11 cellular contexts compared by ENCODE assay signal in the genomic region with DNA sequence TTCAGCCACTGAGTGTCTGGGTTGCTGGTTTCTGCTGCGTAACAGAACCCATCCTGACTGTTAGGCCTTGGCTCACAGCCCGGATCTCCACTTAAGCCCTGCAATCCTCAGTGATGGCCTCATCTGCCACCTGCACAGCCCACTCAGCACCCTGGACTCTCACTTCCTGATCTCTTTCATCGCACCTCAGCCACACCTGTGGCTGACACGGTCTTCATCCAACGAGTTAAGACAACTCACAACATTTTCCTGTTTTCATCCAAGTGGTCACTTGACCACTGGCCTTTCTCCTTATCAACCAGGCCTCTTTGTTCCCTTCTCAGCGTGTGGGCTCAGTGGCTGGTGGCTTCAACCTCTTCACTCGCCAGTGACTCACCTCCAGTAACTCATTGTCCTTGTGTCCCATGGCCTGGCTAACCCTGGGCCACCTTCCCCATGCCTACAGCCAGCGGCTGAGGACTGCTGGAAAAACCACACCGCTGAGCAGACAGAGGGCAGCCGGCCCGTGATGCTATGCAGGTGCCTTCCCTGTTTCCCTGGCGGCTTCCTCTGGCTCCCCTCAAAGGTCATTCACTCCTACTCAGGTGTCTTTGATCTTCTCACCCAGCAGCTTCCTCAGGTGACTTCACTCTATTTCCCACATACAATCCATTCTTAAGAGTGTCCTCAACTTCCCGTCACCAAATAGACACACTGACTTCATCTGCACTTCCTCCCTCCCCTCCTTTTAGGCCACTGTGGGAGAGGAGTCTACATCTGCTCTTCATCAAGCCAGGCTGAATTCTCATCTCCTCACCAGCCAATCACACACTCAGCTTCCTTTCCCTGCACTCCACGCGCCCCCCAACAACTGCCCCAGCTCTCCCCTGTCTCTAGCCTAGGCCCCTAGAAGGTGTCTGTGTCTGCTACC. TPM values are rescaled to one million over a fixed set of nuclear protein-coding genes. Genes with fewer than 3 reads are reported as not detected.
DNase-seq lines count a peak whose midpoint lies in the region; ATAC-seq and TF ChIP-seq lines count a peak whose summit lies in the region.
"Had no signal": no experiment of that assay in that cellular context is flagged by ENCODE, and none has a peak within 500 bp of the region (broad histone marks: within the 10 kb centered on the region; RNA-seq: fewer than 3 reads in every experiment).

No MANE protein-coding gene starts in this region.

- H3K9me2 ChIP-seq in PC-3 (replicated peaks; ENCODE audit: low read length), result no peaks in the 10 kb centered on the region

- TF ChIP-seq CTCF in GM13977 (IDR thresholded peaks at IDR 0.05; ENCODE audit: extremely low read depth, insufficient read depth, missing control alignments) (no peak), PC-3 (conservative IDR thresholded peaks at IDR 0.05; ENCODE audit: low read depth, low read length) (no peak), mucosa of descending colon (IDR thresholded peaks at IDR 0.05) (no peak)

- no peak for ATAC-seq in PC-3
- no peak for ATAC-seq in mucosa of descending colon
- ATAC-seq in HG02970 (IDR thresholded peaks at IDR 0.05; ENCODE audit: low FRiP score, unreplicated experiment), result no peak
- ATAC-seq in GM19397 (IDR thresholded peaks at IDR 0.05; ENCODE audit: unreplicated experiment), result no peak

- H3K4me1 ChIP-seq in PC-3 (ENCODE audit: insufficient read depth, low read length) (peaks cover 31% of the 10 kb centered on the region), mucosa of descending colon (ENCODE audit: low read depth) (peaks cover 21% of the 10 kb centered on the region)

- H4K20me1 ChIP-seq in PC-3 (ENCODE audit: low read length), result no peaks in the 10 kb centered on the region

- CTCF ChIA-PET in PC-3 (lab: Charles Lee), result no interaction called here

- no peak overlapping the region for H3K27ac ChIP-seq in PC-3 (ENCODE audit: low read length)
- peak overlapping the region; percentile 47 for H3K27ac ChIP-seq in epithelial cell of prostate

- no peaks in the 10 kb centered on the region for H3F3A ChIP-seq in PC-3 (ENCODE audit: low read length, unreplicated experiment)

- DNase-seq in 8988T (peak; percentile 63), GM13977 (ENCODE audit: low spot score) (peak; percentile 34), PC-3 (peak; percentile 61), epithelial cell of prostate (ENCODE audit: low read depth, low spot score) (peak; percentile 82), mucosa of descending colon (no peak), hypothalamus (lab: John Stamatoyannopoulos, UW) (no peak)
- DNase-seq: activated CD4-positive, CD25-positive, alpha-beta regulatory T cell; DND-41; kidney glomerular epithelial cell had no signal

- in situ Hi-C loops in GM13977 (cut with MboI; ENCODE audit: low pct_unique_long_range_greater_than_20kb, low sequenced_read_pairs, unreplicated experiment), result no loop called here

- H3K9me3 ChIP-seq in PC-3 (ENCODE audit: low read length) (no peaks in the 10 kb centered on the region), mucosa of descending colon (no peaks in the 10 kb centered on the region)

- no peak overlapping the region for H2AFZ ChIP-seq in PC-3 (ENCODE audit: low read length)

- no peak overlapping the region for H3K4me2 ChIP-seq in PC-3 (ENCODE audit: low read length)

- H3K9ac ChIP-seq in PC-3 (ENCODE audit: low read length), result no peak overlapping the region

- H3K36me3 ChIP-seq in PC-3 (ENCODE audit: low read depth, low read length) (no peaks in the 10 kb centered on the region), mucosa of descending colon (ENCODE audit: low read depth) (no peaks in the 10 kb centered on the region)

- H3K79me2 ChIP-seq in PC-3 (ENCODE audit: low read length), result no peaks in the 10 kb centered on the region

- intact Hi-C loops in PC-3 (cut with micrococcal nuclease), result no loop called here
- intact Hi-C loops in mucosa of descending colon (cut with DNase I, micrococcal nuclease), result no loop called here

- H3K27me3 ChIP-seq in PC-3 (ENCODE audit: low read length), result no peaks in the 10 kb centered on the region

- BruUV-seq in PC-3 (replicated peaks; lab: Mats Ljungman, UMichigan), result no TSS peak

- no peak overlapping the region for H3K4me3 ChIP-seq in PC-3 (ENCODE audit: low read length)
- no peak overlapping the region for H3K4me3 ChIP-seq in mucosa of descending colon

- POLR2A ChIA-PET in PC-3 (lab: Charles Lee; ENCODE audit: unreplicated experiment), result no interaction called here

RNA-seq across cellular contexts. Expression of gene EDN2, which starts 19.9 kb away (rescaled TPM):
- total RNA-seq in PC-3 (2014; rRNA removed), result 0.36 TPM in 1 of 2 replicates, not detected in the other
- total RNA-seq in mucosa of descending colon, result 1 to 10 TPM; 1.6 to 5.8 (median 2.0) TPM

Comparison
In these comparisons a context has a peak if more than half of its experiments do, and no peak if none do; other contexts are left out.
1. DNase-seq: peak in 8988T (single experiment), GM13977 (single experiment), PC-3 (single experiment) and epithelial cell of prostate (single experiment); none in mucosa of descending colon (0 of 3) and hypothalamus (0 of 51).